ENCODE assay signal across 1 cellular context in genomic region chr2:190404487-190404886, GRCh38.
TF ChIP-seq lines count a peak whose summit lies in the region.

No MANE protein-coding gene starts in this region.

TF ChIP-seq in K562, 482 proteins besides CTCF, POLR2A, EP300 and RAD21 (continued from another document and continues in another):
- no peak for TF ChIP-seq THAP7 (CRISPR knock-in tag; IDR thresholded peaks at IDR 0.05)
- no peak for TF ChIP-seq E2F3 (CRISPR knock-in tag; IDR thresholded peaks at IDR 0.05)
- TF ChIP-seq MCM2 (IDR thresholded peaks at IDR 0.05; ENCODE audit: low read depth) = no peak
- no peak for TF ChIP-seq SIX5 (IDR thresholded peaks at IDR 0.05; ENCODE audit: borderline replicate concordance in 1 of 2, insufficient read depth in 1 of 2, low read depth in 1 of 2, low read length in 2 of 2)
- TF ChIP-seq CBFA2T3 (IDR thresholded peaks at IDR 0.05) = peak; percentile 74
- no peak for TF ChIP-seq ZNF584 (CRISPR knock-in tag; IDR thresholded peaks at IDR 0.05; ENCODE audit: low read depth)
- TF ChIP-seq GABPB2 (CRISPR knock-in tag; conservative IDR thresholded peaks at IDR 0.05) = no peak
- no peak for TF ChIP-seq STAT5A (IDR thresholded peaks at IDR 0.05; ENCODE audit: borderline replicate concordance, low read length)
- no peak for TF ChIP-seq TAF9B (IDR thresholded peaks at IDR 0.05; ENCODE audit: partially characterized antibody)
- peak; percentile 28 for TF ChIP-seq NEUROD1 (IDR thresholded peaks at IDR 0.05; ENCODE audit: borderline replicate concordance, low read depth, low read length, partially characterized antibody)
- TF ChIP-seq IFI16 (CRISPR knock-in tag; IDR thresholded peaks at IDR 0.05) = no peak
- TF ChIP-seq ZSCAN29 (IDR thresholded peaks at IDR 0.05) = no peak
- no peak for TF ChIP-seq SAFB (IDR thresholded peaks at IDR 0.05; ENCODE audit: borderline replicate concordance, low read depth, low read length)
- TF ChIP-seq FOSL1 (tag; conservative IDR thresholded peaks at IDR 0.05) = peak; percentile 94
- no peak for TF ChIP-seq PYGO2 (tag; IDR thresholded peaks at IDR 0.05)
- no peak for TF ChIP-seq ZNF277 (CRISPR knock-in tag; IDR thresholded peaks at IDR 0.05; ENCODE audit: borderline replicate concordance)
- TF ChIP-seq CTCFL (IDR thresholded peaks at IDR 0.05; ENCODE audit: borderline replicate concordance, insufficient read depth, low read depth, low read length, poor library complexity, severe bottlenecking) = no peak
- no peak for TF ChIP-seq PREB (CRISPR knock-in tag; IDR thresholded peaks at IDR 0.05)
- peak; percentile 78 to 86 for TF ChIP-seq TRIM24 (IDR thresholded peaks at IDR 0.05)
- no peak for TF ChIP-seq HOMEZ (CRISPR knock-in tag; IDR thresholded peaks at IDR 0.05)
- TF ChIP-seq BRF2 (IDR thresholded peaks at IDR 0.05; ENCODE audit: borderline replicate concordance, insufficient read depth, insufficient read length) = no peak
- TF ChIP-seq RBM34 (IDR thresholded peaks at IDR 0.05; ENCODE audit: borderline replicate concordance, insufficient read depth, low read length) = no peak
- TF ChIP-seq HDAC6 (IDR thresholded peaks at IDR 0.05; ENCODE audit: low read depth, low read length) = no peak
- TF ChIP-seq HDAC8 (tag; IDR thresholded peaks at IDR 0.05) = no peak
- TF ChIP-seq C11orf30 (IDR thresholded peaks at IDR 0.05; ENCODE audit: low read depth) = peak; percentile 51
- TF ChIP-seq ZC3H8 (IDR thresholded peaks at IDR 0.05) = no peak
- peak; percentile 44 for TF ChIP-seq NFIC (IDR thresholded peaks at IDR 0.05)
- TF ChIP-seq E2F8 (IDR thresholded peaks at IDR 0.05; ENCODE audit: low read depth, partially characterized antibody) = no peak
- TF ChIP-seq KAT2B (IDR thresholded peaks at IDR 0.05; ENCODE audit: low read depth, low read length) = no peak
- TF ChIP-seq ZNF785 (CRISPR knock-in tag; IDR thresholded peaks at IDR 0.05) = no peak
- TF ChIP-seq POU5F1 (IDR thresholded peaks at IDR 0.05; ENCODE audit: borderline replicate concordance, low read depth, low read length, partially characterized antibody) = no peak
- TF ChIP-seq ETV1 (tag; conservative IDR thresholded peaks at IDR 0.05; ENCODE audit: low read depth) = no peak
- no peak for TF ChIP-seq CREB5 (CRISPR knock-in tag; IDR thresholded peaks at IDR 0.05)
- TF ChIP-seq ZNF143 (CRISPR knock-in tag; IDR thresholded peaks at IDR 0.05) = no peak
- TF ChIP-seq MGA (IDR thresholded peaks at IDR 0.05) = peak; percentile 81
